ENCODE assay signal across 13 cellular contexts in genomic region chr4:27357283-27357682, GRCh38.
DNase-seq lines count a peak whose midpoint lies in the region; ATAC-seq, FAIRE-seq and TF ChIP-seq lines count a peak whose summit lies in the region.
"Had no signal": no experiment of that assay in that cellular context is flagged by ENCODE, and none has a peak within 500 bp of the region (broad histone marks: within the 10 kb centered on the region; RNA-seq: fewer than 3 reads in every experiment).

No MANE protein-coding gene starts in this region.

- H3K9ac ChIP-seq in mesenchymal stem cell (ENCODE audit: low read length) = peak overlapping the region; percentile 54
- H3K9ac ChIP-seq: parathyroid adenoma had no signal

- no peak overlapping the region for H4K91ac ChIP-seq in mesenchymal stem cell (ENCODE audit: low read length)

- no peaks in the 10 kb centered on the region for H3K36me3 ChIP-seq in mesenchymal stem cell (ENCODE audit: control insufficient read depth in 1 of 2, insufficient read depth in 2 of 2, low read depth in 1 of 2, low read length in 2 of 2)

- in situ Hi-C loops in astrocyte of the cerebellum (cut with HindIII; ENCODE audit: low sequenced_read_pairs) = no loop called here
- in situ Hi-C loops in GM13977 (cut with MboI; ENCODE audit: low pct_unique_long_range_greater_than_20kb, low sequenced_read_pairs, unreplicated experiment) = no loop called here

- 64% methylated on average over 4 of the region's 6 CpGs for WGBS in mesenchymal stem cell

- H3K23ac ChIP-seq in mesenchymal stem cell (ENCODE audit: low read length in 2 of 2) = no peak overlapping the region

- DNase-seq in D721Med (ENCODE audit: insufficient read length, low spot score) (no peak), M059J (ENCODE audit: low read depth) (peak; percentile 4), astrocyte of the cerebellum (ENCODE audit: low read depth) (peak; percentile 12), mesenchymal stem cell (peak; percentile 6), GM13977 (ENCODE audit: low spot score) (no peak)
- DNase-seq in stimulated activated CD4-positive, alpha-beta T cell treated with anti-CD3 and anti-CD28 coated beads, Interleukin-4, amount 100 ng/mL, for 1 hour = no peak
- DNase-seq: activated effector memory CD4-positive, alpha-beta T cell treated with Interleukin-2 at 50 U/mL for 16 hours; stimulated activated CD8-positive, alpha-beta memory T cell treated with anti-CD3 and anti-CD28 coated beads, Interleukin-4, amount 100 ng/mL, for 48 hours; T-cell had no signal

- no peak overlapping the region for H2BK15ac ChIP-seq in mesenchymal stem cell (ENCODE audit: low read depth, poor library complexity, severe bottlenecking)

- no peaks in the 10 kb centered on the region for H3K9me3 ChIP-seq in mesenchymal stem cell (ENCODE audit: control insufficient read depth, low read length)

- no peaks in the 10 kb centered on the region for H3K27me3 ChIP-seq in mesenchymal stem cell (ENCODE audit: control insufficient read depth in 1 of 2, insufficient read depth in 1 of 2, low read length in 2 of 2)

- FAIRE-seq in D721Med (lab: Jason Lieb, UNC) = no peak
- FAIRE-seq: G401.6 had no signal

- no peak overlapping the region for H2BK120ac ChIP-seq in mesenchymal stem cell (ENCODE audit: low read depth, low read length)

- H3K4me1 ChIP-seq in mesenchymal stem cell (ENCODE audit: control insufficient read depth, insufficient read depth, low read depth, low read length) = no peaks in the 10 kb centered on the region
- H3K4me1 ChIP-seq: parathyroid adenoma had no signal

- H4K8ac ChIP-seq in mesenchymal stem cell (ENCODE audit: low read length) = no peak overlapping the region

- no peak overlapping the region for H3K4ac ChIP-seq in mesenchymal stem cell (ENCODE audit: low read depth in 1 of 2, low read length in 2 of 2)

- no peak overlapping the region for H2AFZ ChIP-seq in mesenchymal stem cell (ENCODE audit: low read depth, low read length)
- H2AFZ ChIP-seq: parathyroid adenoma had no signal

- no peak overlapping the region for H2BK5ac ChIP-seq in mesenchymal stem cell (ENCODE audit: low read depth, low read length, poor library complexity, severe bottlenecking)

- no peak for ATAC-seq in GM21576 (IDR thresholded peaks at IDR 0.05; ENCODE audit: unreplicated experiment)
- ATAC-seq in HG03108 (IDR thresholded peaks at IDR 0.05; ENCODE audit: unreplicated experiment) = no peak
- ATAC-seq: T-cell had no signal

- H2BK12ac ChIP-seq in mesenchymal stem cell (ENCODE audit: low read length in 2 of 2) = no peak overlapping the region

- H3K79me1 ChIP-seq in mesenchymal stem cell (replicated peaks; ENCODE audit: low read length, poor library complexity, severe bottlenecking) = no peaks in the 10 kb centered on the region

- no peak overlapping the region for H3K4me3 ChIP-seq in astrocyte of the cerebellum (ENCODE audit: low read depth, low read length)
- H3K4me3 ChIP-seq in mesenchymal stem cell (ENCODE audit: insufficient read depth in 1 of 2, low read depth in 1 of 2, low read length in 2 of 2) = no peak overlapping the region

- peak; percentile 22 for TF ChIP-seq CTCF in D721Med (IDR thresholded peaks at IDR 0.05; ENCODE audit: insufficient read depth, missing control alignments)
- TF ChIP-seq CTCF in astrocyte of the cerebellum (IDR thresholded peaks at IDR 0.05; ENCODE audit: low read depth, low read length, missing control alignments) = peak; percentile 34
- TF ChIP-seq CTCF in GM13977 (IDR thresholded peaks at IDR 0.05; ENCODE audit: extremely low read depth, insufficient read depth, missing control alignments) = no peak

- H2AK5ac ChIP-seq in mesenchymal stem cell (ENCODE audit: low read length, severe bottlenecking) = no peak overlapping the region

- H3K27ac ChIP-seq in mesenchymal stem cell (ENCODE audit: low read length, poor library complexity, severe bottlenecking) = no peak overlapping the region
- H3K27ac ChIP-seq: parathyroid adenoma had no signal

- no peak overlapping the region for H3K4me2 ChIP-seq in mesenchymal stem cell (ENCODE audit: low read length, poor library complexity, severe bottlenecking)

- H3K14ac ChIP-seq in mesenchymal stem cell (ENCODE audit: low read length in 2 of 2) = no peak overlapping the region

- H3K18ac ChIP-seq in mesenchymal stem cell (ENCODE audit: low read depth in 1 of 2, low read length in 2 of 2) = no peak overlapping the region

Comparison
In these comparisons a context has a peak if more than half of its experiments do, and no peak if none do; other contexts are left out.
1. DNase-seq: peak in M059J (single experiment), astrocyte of the cerebellum (single experiment) and mesenchymal stem cell (single experiment); none in D721Med (single experiment), stimulated activated CD4-positive, alpha-beta T cell treated with anti-CD3 and anti-CD28 coated beads, Interleukin-4, amount 100 ng/mL, for 1 hour (single experiment) and GM13977 (single experiment).